Comparison of ENCODE assay signal across 33 cellular contexts in genomic region chr1:5844442-5844841, GRCh38.
"Had no signal": no experiment of that assay in that cellular context is flagged by ENCODE, and none has a peak within 500 bp of the region (broad histone marks: within the 10 kb centered on the region; RNA-seq: fewer than 3 reads in every experiment).

No MANE protein-coding gene starts in this region.

- H3K4me3 ChIP-seq: adrenal gland, body of pancreas, breast epithelium had no signal

- H3K9me3 ChIP-seq: adrenal gland, body of pancreas, breast epithelium had no signal

- H3K27me3 ChIP-seq: adrenal gland, body of pancreas, brain microvascular endothelial cell had no signal

- DNase-seq: activated B cell treated with CpG ODN at 0.5 μM for 24 hours; activated CD4-positive, alpha-beta memory T cell treated with anti-CD3 and anti-CD28 coated beads for 36 hours; activated CD4-positive, alpha-beta T cell treated with anti-CD3 and anti-CD28 coated beads for 4 hours; activated CD4-positive, alpha-beta T cell treated with anti-CD3 and anti-CD28 coated beads, Interleukin-2, amount 10 ng/mL, durations not matched to agents 24 days and 14 days; activated CD4-positive, alpha-beta T cell treated with anti-CD3 and anti-CD28 coated beads, Interleukin-2, amount 50 U/mL, for 1 hour; activated CD4-positive, alpha-beta T cell treated with anti-CD3 and anti-CD28 coated beads, Interleukin-2, amount 50 U/mL, for 4 hours; activated CD4-positive, CD25-positive, alpha-beta regulatory T cell treated with anti-CD3 and anti-CD28 coated beads, Interleukin-2, amount 50 U/mL, for 72 hours; activated CD8-positive, alpha-beta memory T cell treated with anti-CD3 and anti-CD28 coated beads, Interleukin-2, amount 50 U/mL, for 4 hours; activated CD8-positive, alpha-beta T cell treated with anti-CD3 and anti-CD28 coated beads for 36 hours; activated effector memory CD4-positive, alpha-beta T cell treated with anti-CD3 and anti-CD28 coated beads, Interleukin-2, amount 50 U/mL, for 16 hours; activated gamma-delta T cell treated with Interleukin-2 at 50 U/mL for 16 hours; activated naive CD4-positive, alpha-beta T cell; activated naive CD4-positive, alpha-beta T cell treated with anti-CD3 and anti-CD28 coated beads for 36 hours; activated naive CD4-positive, alpha-beta T cell treated with anti-CD3 and anti-CD28 coated beads, Interleukin-2, amount 50 U/mL, for 16 hours; activated naive CD8-positive, alpha-beta T cell treated with anti-CD3 and anti-CD28 coated beads for 36 hours; activated T-cell treated with anti-CD3 and anti-CD28 coated beads for 4 hours; activated T-cell treated with anti-CD3 and anti-CD28 coated beads, Interleukin-2, amount 50 U/mL, for 1 hour; activated T-cell treated with anti-CD3 and anti-CD28 coated beads, Interleukin-2, amount 50 U/mL, for 4 hours; activated T-cell treated with anti-CD3 and anti-CD28 coated beads, Interleukin-2, amount 50 U/mL, for 72 hours; adrenal gland; amniotic stem cell; aorta; body of pancreas; brain microvascular endothelial cell; cerebellar nuclear complex; T-helper 2 cell; T-helper 9 cell had no signal

- ATAC-seq: activated CD8-positive, alpha-beta T cell treated with anti-CD3 and anti-CD28 coated beads for 36 hours; activated naive CD4-positive, alpha-beta T cell treated with anti-CD3 and anti-CD28 coated beads, Interleukin-2, amount 50 U/mL, for 72 hours; activated T-cell treated with anti-CD3 and anti-CD28 coated beads, Interleukin-2, amount 50 U/mL, for 4 hours; activated T-cell treated with anti-CD3 and anti-CD28 coated beads, Interleukin-2, amount 50 U/mL, for 72 hours; activated T-helper 17 cell treated with anti-CD3 and anti-CD28 coated beads, Interleukin-2, amount 50 U/mL, for 72 hours; body of pancreas had no signal

- H3K4me1 ChIP-seq: adrenal gland, body of pancreas, breast epithelium had no signal

- H3K27ac ChIP-seq: adrenal gland, body of pancreas, brain microvascular endothelial cell, breast epithelium, VCaP had no signal

- H3K36me3 ChIP-seq: adrenal gland, brain microvascular endothelial cell, breast epithelium had no signal

- FAIRE-seq: astrocyte, TTC549 had no signal
